In genomic region chr14:74606727-74607126, GRCh38 we compare ENCODE assay signal across 2 cellular contexts.
TF ChIP-seq lines count a peak whose summit lies in the region.

No MANE protein-coding gene starts in this region.

TF ChIP-seq in SK-N-SH, 30 proteins besides CTCF, POLR2A, EP300 and RAD21 (continued from another document):
- TF ChIP-seq RCOR1 (IDR thresholded peaks at IDR 0.05; ENCODE audit: low read length) (no peak), MAX (IDR thresholded peaks at IDR 0.05; ENCODE audit: low read depth) (no peak), SIN3A (IDR thresholded peaks at IDR 0.05; ENCODE audit: borderline replicate concordance, low read depth, low read length) (no peak), CHD2 (IDR thresholded peaks at IDR 0.05; ENCODE audit: low read length, partially characterized antibody) (no peak), TEAD4 (IDR thresholded peaks at IDR 0.05; ENCODE audit: borderline replicate concordance, insufficient read depth) (no peak), FOXM1 (IDR thresholded peaks at IDR 0.05; ENCODE audit: low read depth) (no peak), RFX5 (IDR thresholded peaks at IDR 0.05; ENCODE audit: low read length) (no peak), ZBTB33 (IDR thresholded peaks at IDR 0.05; ENCODE audit: borderline replicate concordance, low read depth) (no peak), EZH2phosphoT487 (IDR thresholded peaks at IDR 0.05; ENCODE audit: borderline replicate concordance, low read depth) (no peak)

TF ChIP-seq in SK-N-SH treated with all-trans-retinoic acid at 6 μM for 48 hours, 23 proteins besides CTCF, POLR2A, EP300 and RAD21 (continued from another document):
- TF ChIP-seq ZNF565 (CRISPR knock-in tag; conservative IDR thresholded peaks at IDR 0.05; ENCODE audit: low read depth) (no peak), TCF4 (CRISPR knock-in tag; IDR thresholded peaks at IDR 0.05; ENCODE audit: borderline replicate concordance) (no peak), CSDC2 (CRISPR knock-in tag; IDR thresholded peaks at IDR 0.05) (no peak), OSR1 (CRISPR knock-in tag; IDR thresholded peaks at IDR 0.05) (no peak), ARNTL (CRISPR knock-in tag; IDR thresholded peaks at IDR 0.05; ENCODE audit: borderline replicate concordance, low read depth) (no peak), SNAI2 (CRISPR knock-in tag; IDR thresholded peaks at IDR 0.05) (no peak), POU6F1 (CRISPR knock-in tag; IDR thresholded peaks at IDR 0.05; ENCODE audit: borderline replicate concordance, low read depth) (no peak), ZNF70 (CRISPR knock-in tag; IDR thresholded peaks at IDR 0.05) (no peak), BACH2 (CRISPR knock-in tag; IDR thresholded peaks at IDR 0.05; ENCODE audit: borderline replicate concordance) (no peak), CREB5 (CRISPR knock-in tag; IDR thresholded peaks at IDR 0.05; ENCODE audit: low read depth) (no peak)
TF ChIP-seq in SK-N-SH treated with all-trans-retinoic acid at 6 μM for 48 hours: peak in this region for 0.
